20 cellular contexts compared by ENCODE assay signal in the genomic region with DNA sequence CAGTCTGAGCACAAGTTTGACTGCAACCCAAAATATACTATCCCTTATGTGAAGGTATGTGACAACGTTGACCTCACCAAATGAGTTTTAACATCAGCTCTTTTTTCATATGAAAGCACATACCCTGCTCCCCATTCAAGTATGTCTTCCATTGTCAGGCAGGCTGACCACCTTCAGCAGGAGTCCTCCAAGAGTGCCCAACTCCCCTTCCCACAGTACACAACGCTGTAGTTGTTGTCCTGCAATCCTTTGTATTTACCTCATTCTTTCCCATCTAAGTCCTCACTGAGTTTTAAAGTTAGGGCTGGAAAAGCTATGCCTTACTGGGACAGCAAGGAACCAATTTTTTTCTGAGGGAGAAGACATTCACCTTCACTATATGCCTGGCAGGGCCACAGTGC. TPM values are rescaled to one million over a fixed set of nuclear protein-coding genes. Genes with fewer than 3 reads are reported as not detected.
DNase-seq lines count a peak whose midpoint lies in the region; ATAC-seq, FAIRE-seq and TF ChIP-seq lines count a peak whose summit lies in the region.
"Had no signal": no experiment of that assay in that cellular context is flagged by ENCODE, and none has a peak within 500 bp of the region (broad histone marks: within the 10 kb centered on the region; RNA-seq: fewer than 3 reads in every experiment).

No MANE protein-coding gene starts in this region.

- H3K9me3 ChIP-seq in Loucy (ENCODE audit: insufficient read depth, low read depth, low read length) (no peaks in the 10 kb centered on the region), K562 (replicated peaks; ENCODE audit: control insufficient read depth, insufficient read depth, low read depth, low read length) (no peaks in the 10 kb centered on the region)
- H3K9me3 ChIP-seq: upper lobe of left lung had no signal

- peaks cover 64% of the 10 kb centered on the region for H3K79me2 ChIP-seq in Loucy (ENCODE audit: insufficient read depth, low read length)
- peaks cover 46% of the 10 kb centered on the region for H3K79me2 ChIP-seq in K562 (ENCODE audit: control insufficient read depth, insufficient read depth, low read length)

- intact Hi-C loops in K562 (cut with micrococcal nuclease): no loop called here

- no peak for TF ChIP-seq RAD21 in K562 (CRISPR knock-in tag; conservative IDR thresholded peaks at IDR 0.05 in 1 of 2, IDR thresholded peaks at IDR 0.05 in 1 of 2)

- no peak overlapping the region for H3K9ac ChIP-seq in Loucy (ENCODE audit: low read depth, low read length, poor library complexity, severe bottlenecking)
- no peak overlapping the region for H3K9ac ChIP-seq in K562 (ENCODE audit: insufficient read depth in 1 of 2, low read depth in 2 of 2, low read length in 2 of 2)

- H3K4me2 ChIP-seq in Loucy (ENCODE audit: low read depth, low read length, poor library complexity, severe bottlenecking) (peak overlapping the region; percentile 87), K562 (ENCODE audit: insufficient read depth, low read length) (no peak overlapping the region)

- H3K9me2 ChIP-seq in Loucy (replicated peaks; ENCODE audit: low read depth, low read length): no peaks in the 10 kb centered on the region

- POLR2A ChIA-PET in K562 (lab: Yijun Ruan, JAX): interaction anchor here (0.5 to 4.5 kb wide), 4 partner anchors 11 to 341 kb away, joined by 3 to 42 read pairs (median 6); no protein-coding TSS in a partner anchor

- TF ChIP-seq POLR2A in K562 (conservative IDR thresholded peaks at IDR 0.05): peak; percentile 75

- H3K4me3 Mint-ChIP-seq in activated naive CD4-positive, alpha-beta T cell treated with anti-CD3 and anti-CD28 coated beads, Interleukin-2, amount 10 ng/mL, durations not matched to agents 7 days and 5 days: no peak overlapping the region
- no peak overlapping the region for H3K4me3 Mint-ChIP-seq in nephron progenitor cell
- H3K4me3 Mint-ChIP-seq: CD4-positive, alpha-beta memory T cell had no signal

- FAIRE-seq in K562 (lab: Jason Lieb, UNC): no peak
- FAIRE-seq: GM18507, GM19239 had no signal

- H3K4me3 ChIP-seq in Loucy (ENCODE audit: low read length, poor library complexity, severe bottlenecking) (no peak overlapping the region), K562 (no peak overlapping the region)
- H3K4me3 ChIP-seq: upper lobe of left lung had no signal

- H3K36me3 ChIP-seq in Loucy (ENCODE audit: insufficient read depth, low read length) (peaks cover 86% of the 10 kb centered on the region), K562 (ENCODE audit: control insufficient read depth, insufficient read depth, low read length) (peaks cover 83% of the 10 kb centered on the region)

- H3K4me1 ChIP-seq in Loucy (ENCODE audit: insufficient read depth, low read length, poor library complexity, severe bottlenecking) (peaks cover 47% of the 10 kb centered on the region), K562 (replicated peaks in 1 of 2; ENCODE audit: control insufficient read depth in 2 of 2, insufficient read depth in 2 of 2, low read length in 2 of 2) (peaks cover 4 to 11% of the 10 kb centered on the region in 2 experiments; a peak in 2 of 5 replicates)

- 92% methylated on average over 2 of the region's 2 CpGs for WGBS in K562 (ENCODE audit: insufficient coverage, low coverage, missing lambda C conversion rate)

- peaks cover 75% of the 10 kb centered on the region for H3K36me3 Mint-ChIP-seq in activated naive CD4-positive, alpha-beta T cell treated with anti-CD3 and anti-CD28 coated beads, Interleukin-2, amount 10 ng/mL, durations not matched to agents 7 days and 5 days
- peaks cover 24 to 57% of the 10 kb centered on the region in 2 donors for H3K36me3 Mint-ChIP-seq in activated naive CD4-positive, alpha-beta T cell treated with anti-CD3 and anti-CD28 coated beads, Interleukin-2, amount 50 U/mL, for 72 hours
- H3K36me3 Mint-ChIP-seq in nephron progenitor cell (ENCODE audit: low read depth): peaks cover 77% of the 10 kb centered on the region

- BruUV-seq in K562 (replicated peaks; lab: Mats Ljungman, UMichigan): no TSS peak

- in situ Hi-C loops in K562 (cut with MboI): no loop called here

- H2AFZ ChIP-seq in Loucy (ENCODE audit: low read length) (no peak overlapping the region), K562 (ENCODE audit: low read depth, low read length) (no peak overlapping the region)

- H3K27me3 Mint-ChIP-seq in activated naive CD4-positive, alpha-beta T cell treated with anti-CD3 and anti-CD28 coated beads, Interleukin-2, amount 10 ng/mL, durations not matched to agents 7 days and 5 days: no peaks in the 10 kb centered on the region
- H3K27me3 Mint-ChIP-seq in nephron progenitor cell (ENCODE audit: low read depth, poor library complexity): no peaks in the 10 kb centered on the region
- H3K27me3 Mint-ChIP-seq: CD4-positive, alpha-beta memory T cell had no signal

- H3K27ac ChIP-seq in K562 (ENCODE audit: extremely low read depth, low read depth, low read length): no peak overlapping the region
- H3K27ac ChIP-seq: upper lobe of left lung had no signal

- no peak for TF ChIP-seq CTCF in Loucy (conservative IDR thresholded peaks at IDR 0.05; ENCODE audit: low read length)
- TF ChIP-seq CTCF in K562 (IDR thresholded peaks at IDR 0.05 in 2 of 3, conservative IDR thresholded peaks at IDR 0.05 in 1 of 3; ENCODE audit: insufficient read depth in 2 of 3, low read depth in 1 of 3, low read length in 3 of 3): no peak
- no peak for TF ChIP-seq CTCF in nephron progenitor cell (IDR thresholded peaks at IDR 0.05)

- H3K27me3 ChIP-seq in Loucy (ENCODE audit: insufficient read depth, low read length, poor library complexity, severe bottlenecking) (no peaks in the 10 kb centered on the region), K562 (ENCODE audit: control insufficient read depth in 2 of 2, insufficient read depth in 2 of 2, low read length in 2 of 2) (no peaks in the 10 kb centered on the region)
- H3K27me3 ChIP-seq: upper lobe of left lung had no signal

- peaks cover 6% of the 10 kb centered on the region for H3K9me1 ChIP-seq in K562 (ENCODE audit: control insufficient read depth, insufficient read depth, low read length)

- H3K9me3 Mint-ChIP-seq in activated naive CD4-positive, alpha-beta T cell treated with anti-CD3 and anti-CD28 coated beads, Interleukin-2, amount 10 ng/mL, durations not matched to agents 7 days and 5 days: no peaks in the 10 kb centered on the region
- no peaks in the 10 kb centered on the region for H3K9me3 Mint-ChIP-seq in activated naive CD4-positive, alpha-beta T cell treated with anti-CD3 and anti-CD28 coated beads, Interleukin-2, amount 50 U/mL, for 72 hours
- no peaks in the 10 kb centered on the region for H3K9me3 Mint-ChIP-seq in nephron progenitor cell

- H3F3A ChIP-seq in Loucy (ENCODE audit: low read depth): peaks cover 40% of the 10 kb centered on the region

- no peak for ATAC-seq in activated naive CD4-positive, alpha-beta T cell treated with anti-CD3 and anti-CD28 coated beads, Interleukin-2, amount 50 U/mL, for 72 hours
- ATAC-seq in K562: no peak; the same call in 2 of the 3 replicates

- DNase-seq in activated naive CD4-positive, alpha-beta T cell treated with anti-CD3 and anti-CD28 coated beads, Interleukin-2, amount 10 ng/mL, durations not matched to agents 7 days and 5 days: no peak
- no peak for DNase-seq in activated naive CD4-positive, alpha-beta T cell treated with anti-CD3 and anti-CD28 coated beads, Interleukin-2, amount 50 U/mL, for 72 hours (ENCODE audit: low spot score in 2 of 2)
- DNase-seq in K562 (ENCODE audit: extremely low read depth in 1 of 4, low spot score in 3 of 4) (no peak), nephron progenitor cell (no peak), SKM-1 (lab: John Stamatoyannopoulos, UW; ENCODE audit: unreplicated experiment) (no peak), NOMO-1 treated with DMSO at 0.1 percent for 48 hours (lab: John Stamatoyannopoulos, UW; ENCODE audit: unreplicated experiment) (no peak)
- no peak for DNase-seq in stimulated activated CD4-positive, alpha-beta T cell treated with anti-CD3 and anti-CD28 coated beads, Interleukin-4, amount 100 ng/mL, for 1 hour
- DNase-seq: activated effector memory CD4-positive, alpha-beta T cell treated with Interleukin-2 at 50 U/mL for 16 hours; CD4-positive, alpha-beta memory T cell; foreskin melanocyte; H7; NCI-H1930; NCI-H510A; occipital lobe; SHP77 treated with DMSO at 0.1 percent for 48 hours; stimulated activated naive CD4-positive, alpha-beta T cell treated with Interleukin-2 at 50 U/mL for 16 hours; upper lobe of left lung had no signal

- peaks cover 36% of the 10 kb centered on the region for H3K4me1 Mint-ChIP-seq in activated naive CD4-positive, alpha-beta T cell treated with anti-CD3 and anti-CD28 coated beads, Interleukin-2, amount 10 ng/mL, durations not matched to agents 7 days and 5 days
- peaks cover 32% of the 10 kb centered on the region for H3K4me1 Mint-ChIP-seq in nephron progenitor cell

- H3K27ac Mint-ChIP-seq in activated naive CD4-positive, alpha-beta T cell treated with anti-CD3 and anti-CD28 coated beads, Interleukin-2, amount 10 ng/mL, durations not matched to agents 7 days and 5 days: peak overlapping the region; percentile 55
- H3K27ac Mint-ChIP-seq in activated naive CD4-positive, alpha-beta T cell treated with anti-CD3 and anti-CD28 coated beads, Interleukin-2, amount 50 U/mL, for 72 hours: peak overlapping the region in 1 of 2 donors; percentile 92
- H3K27ac Mint-ChIP-seq in nephron progenitor cell: peak overlapping the region; percentile 85

- CTCF ChIA-PET in activated naive CD4-positive, alpha-beta T cell treated with anti-CD3 and anti-CD28 coated beads, Interleukin-2, amount 10 ng/mL, durations not matched to agents 7 days and 5 days (lab: Charles Lee): no interaction called here
- CTCF ChIA-PET in K562 (lab: Yijun Ruan, JAX; ENCODE audit: low intra/inter-chr PET ratio): no interaction called here

- no peak for TF ChIP-seq EP300 in K562 (IDR thresholded peaks at IDR 0.05; ENCODE audit: low read length)

- H4K20me1 ChIP-seq in Loucy (ENCODE audit: insufficient read depth, low read length, poor library complexity, severe bottlenecking) (peaks cover 85% of the 10 kb centered on the region), K562 (replicated peaks; ENCODE audit: control insufficient read depth, insufficient read depth, low read length) (peaks cover 43% of the 10 kb centered on the region)

RNA-seq across cellular contexts. Expression of a gene that starts 14.7 kb away (rescaled TPM):
- total RNA-seq in activated naive CD4-positive, alpha-beta T cell treated with anti-CD3 and anti-CD28 coated beads, Interleukin-2, amount 50 U/mL, for 72 hours: 100 to 1,000 TPM; 191 to 344 TPM
- total RNA-seq in K562 (2011; cell fraction: chromatin; rRNA removed; ENCODE audit: low replicate concordance): 205 and 671 TPM in 2 replicates
- 112 and 137 TPM in 2 replicates for total RNA-seq in K562 (2011; cell fraction: nucleolus; rRNA removed)
- total RNA-seq in K562 (2011; cell fraction: nucleoplasm; rRNA removed): 370 and 701 TPM in 2 replicates
- total RNA-seq in K562 (2014; rRNA removed) (346 and 402 TPM in 2 replicates), K562 (2014; rRNA removed; fragmentation: Illumina TruSeq; extraction: Trizol) (477 and 544 TPM in 2 replicates), K562 (2015; rRNA removed; fragmentation: Illumina TruSeq; extraction: Trizol) (480 and 510 TPM in 2 replicates), K562 (2021) (341 and 367 TPM in 2 replicates)
- polyA plus RNA-seq in K562 (2011; rRNA removed) (135 and 164 TPM in 2 replicates), K562 (2014; fragmentation: Illumina TruSeq; extraction: Trizol) (501 and 562 TPM in 2 replicates), K562 (2014; fragmentation: Nextera tagmentation; extraction: Ambion mirVana) (10 to 100 TPM; 69.7 to 73.4 TPM), K562 (2014; rRNA removed) (266 and 399 TPM in 2 replicates)
- 48.2 and 57.6 TPM in 2 replicates for polyA plus RNA-seq in K562 (2011; cell fraction: cytosol; rRNA removed)
- 222 and 300 TPM in 2 replicates for polyA plus RNA-seq in K562 (2011; cell fraction: nucleus; rRNA removed)
- 216 and 359 TPM in 2 replicates for polyA plus RNA-seq in K562 (2012)
- 261 and 336 TPM in 2 replicates for polyA minus RNA-seq in K562 (2011; rRNA and poly(A)+ RNA removed)
- polyA minus RNA-seq in K562 (2011; cell fraction: cytosol; rRNA and poly(A)+ RNA removed): 91.0 and 96.7 TPM in 2 replicates
- 163 and 287 TPM in 2 replicates for polyA minus RNA-seq in K562 (2011; cell fraction: nucleus; rRNA and poly(A)+ RNA removed)
